ENCODE assay signal across 1 cellular context in genomic region chr6:43328528-43328927, GRCh38.
TF ChIP-seq lines count a peak whose summit lies in the region.

No MANE protein-coding gene starts in this region.

TF ChIP-seq in HepG2, 621 proteins besides CTCF, POLR2A, EP300 and RAD21:
- 0 out of 2 replicates have a peak, but pooled peaks have one; percentile 29 for TF ChIP-seq ARID5B (CRISPR knock-in tag; IDR thresholded peaks at IDR 0.05)
- 0 out of 2 replicates have a peak, but pooled peaks have one; percentile 25 for TF ChIP-seq MIER2 (CRISPR knock-in tag; IDR thresholded peaks at IDR 0.05)
- TF ChIP-seq GATAD2A (CRISPR knock-in tag; IDR thresholded peaks at IDR 0.05), result peak; percentile 44; the same call in 1 of the 2 replicates
- TF ChIP-seq HMG20A (CRISPR knock-in tag; IDR thresholded peaks at IDR 0.05; ENCODE audit: borderline replicate concordance), result peak; percentile 18; the same call in 1 of the 2 replicates
- TF ChIP-seq KMT2B (CRISPR knock-in tag; IDR thresholded peaks at IDR 0.05), result no peak
- TF ChIP-seq CENPT (CRISPR knock-in tag; IDR thresholded peaks at IDR 0.05; ENCODE audit: low read depth), result no peak
- peak; percentile 42; the same call in 1 of the 2 replicates for TF ChIP-seq NR2C2 (CRISPR knock-in tag; IDR thresholded peaks at IDR 0.05; ENCODE audit: borderline replicate concordance)
- TF ChIP-seq ZBTB42 (CRISPR knock-in tag; IDR thresholded peaks at IDR 0.05), result 0 out of 2 replicates have a peak, but pooled peaks have one; percentile 37
- TF ChIP-seq NFRKB (IDR thresholded peaks at IDR 0.05), result no peak
- peak; percentile 14; the same call in 1 of the 2 replicates for TF ChIP-seq SOX5 (CRISPR knock-in tag; IDR thresholded peaks at IDR 0.05; ENCODE audit: borderline replicate concordance)
- TF ChIP-seq TARDBP (CRISPR knock-in tag; IDR thresholded peaks at IDR 0.05), result peak; percentile 62; the same call in 1 of the 2 replicates
- 0 out of 2 replicates have a peak, but pooled peaks have one; percentile 19 for TF ChIP-seq JUND (CRISPR knock-in tag; IDR thresholded peaks at IDR 0.05)
- 0 out of 2 replicates have a peak, but pooled peaks have one; percentile 24 for TF ChIP-seq ZNF547 (CRISPR knock-in tag; IDR thresholded peaks at IDR 0.05)
- no peak for TF ChIP-seq NCOA1 (CRISPR knock-in tag; IDR thresholded peaks at IDR 0.05)
- 0 out of 2 replicates have a peak, but pooled peaks have one; percentile 27 for TF ChIP-seq CEBPG (CRISPR knock-in tag; IDR thresholded peaks at IDR 0.05)
- peak; percentile 63 for TF ChIP-seq TEAD3 (CRISPR knock-in tag; optimal IDR thresholded peaks at IDR 0.05; ENCODE audit: borderline replicate concordance)
- no peak for TF ChIP-seq ZNF766 (CRISPR knock-in tag; IDR thresholded peaks at IDR 0.05; ENCODE audit: borderline replicate concordance)
- TF ChIP-seq ZMAT3 (CRISPR knock-in tag; conservative IDR thresholded peaks at IDR 0.05), result no peak
- TF ChIP-seq SMYD3 (CRISPR knock-in tag; IDR thresholded peaks at IDR 0.05), result 0 out of 2 replicates have a peak, but pooled peaks have one; percentile 38
- TF ChIP-seq ZNF652 (CRISPR knock-in tag; IDR thresholded peaks at IDR 0.05; ENCODE audit: borderline replicate concordance, low read depth), result no peak
- peak; percentile 92 for TF ChIP-seq FOSL2 (CRISPR knock-in tag; IDR thresholded peaks at IDR 0.05)
- TF ChIP-seq, protein P1, sequence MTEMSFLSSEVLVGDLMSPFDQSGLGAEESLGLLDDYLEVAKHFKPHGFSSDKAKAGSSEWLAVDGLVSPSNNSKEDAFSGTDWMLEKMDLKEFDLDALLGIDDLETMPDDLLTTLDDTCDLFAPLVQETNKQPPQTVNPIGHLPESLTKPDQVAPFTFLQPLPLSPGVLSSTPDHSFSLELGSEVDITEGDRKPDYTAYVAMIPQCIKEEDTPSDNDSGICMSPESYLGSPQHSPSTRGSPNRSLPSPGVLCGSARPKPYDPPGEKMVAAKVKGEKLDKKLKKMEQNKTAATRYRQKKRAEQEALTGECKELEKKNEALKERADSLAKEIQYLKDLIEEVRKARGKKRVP (CRISPR knock-in tag; IDR thresholded peaks at IDR 0.05), result 0 out of 4 replicates have a peak, but pooled peaks of 1 of the 2 experiments have one; percentile 22
- 0 out of 2 replicates have a peak, but pooled peaks have one; percentile 57 for TF ChIP-seq ARID2 (CRISPR knock-in tag; IDR thresholded peaks at IDR 0.05; ENCODE audit: borderline replicate concordance)
- peak; percentile 71 for TF ChIP-seq ZNF644 (CRISPR knock-in tag; IDR thresholded peaks at IDR 0.05; ENCODE audit: low read depth)
- TF ChIP-seq SSRP1 (CRISPR knock-in tag; IDR thresholded peaks at IDR 0.05), result no peak
- TF ChIP-seq ZBTB20 (CRISPR knock-in tag; IDR thresholded peaks at IDR 0.05; ENCODE audit: borderline replicate concordance, low read depth), result no peak
- TF ChIP-seq, protein P2, sequence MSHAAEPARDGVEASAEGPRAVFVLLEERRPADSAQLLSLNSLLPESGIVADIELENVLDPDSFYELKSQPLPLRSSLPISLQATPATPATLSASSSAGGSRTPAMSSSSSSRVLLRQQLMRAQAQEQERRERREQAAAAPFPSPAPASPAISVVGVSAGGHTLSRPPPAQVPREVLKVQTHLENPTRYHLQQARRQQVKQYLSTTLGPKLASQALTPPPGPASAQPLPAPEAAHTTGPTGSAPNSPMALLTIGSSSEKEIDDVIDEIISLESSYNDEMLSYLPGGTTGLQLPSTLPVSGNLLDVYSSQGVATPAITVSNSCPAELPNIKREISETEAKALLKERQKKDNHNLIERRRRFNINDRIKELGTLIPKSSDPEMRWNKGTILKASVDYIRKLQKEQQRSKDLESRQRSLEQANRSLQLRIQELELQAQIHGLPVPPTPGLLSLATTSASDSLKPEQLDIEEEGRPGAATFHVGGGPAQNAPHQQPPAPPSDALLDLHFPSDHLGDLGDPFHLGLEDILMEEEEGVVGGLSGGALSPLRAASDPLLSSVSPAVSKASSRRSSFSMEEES (CRISPR knock-in tag; IDR thresholded peaks at IDR 0.05), result peak; percentile 46; the same call in 1 of the 2 replicates
- TF ChIP-seq ZNF431 (CRISPR knock-in tag; IDR thresholded peaks at IDR 0.05; ENCODE audit: borderline replicate concordance, low read depth), result no peak
- TF ChIP-seq, protein P3, sequence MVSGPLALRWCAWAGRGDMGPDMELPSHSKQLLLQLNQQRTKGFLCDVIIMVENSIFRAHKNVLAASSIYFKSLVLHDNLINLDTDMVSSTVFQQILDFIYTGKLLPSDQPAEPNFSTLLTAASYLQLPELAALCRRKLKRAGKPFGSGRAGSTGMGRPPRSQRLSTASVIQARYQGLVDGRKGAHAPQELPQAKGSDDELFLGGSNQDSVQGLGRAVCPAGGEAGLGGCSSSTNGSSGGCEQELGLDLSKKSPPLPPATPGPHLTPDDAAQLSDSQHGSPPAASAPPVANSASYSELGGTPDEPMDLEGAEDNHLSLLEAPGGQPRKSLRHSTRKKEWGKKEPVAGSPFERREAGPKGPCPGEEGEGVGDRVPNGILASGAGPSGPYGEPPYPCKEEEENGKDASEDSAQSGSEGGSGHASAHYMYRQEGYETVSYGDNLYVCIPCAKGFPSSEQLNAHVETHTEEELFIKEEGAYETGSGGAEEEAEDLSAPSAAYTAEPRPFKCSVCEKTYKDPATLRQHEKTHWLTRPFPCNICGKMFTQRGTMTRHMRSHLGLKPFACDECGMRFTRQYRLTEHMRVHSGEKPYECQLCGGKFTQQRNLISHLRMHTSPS (CRISPR knock-in tag; IDR thresholded peaks at IDR 0.05; ENCODE audit: low read depth), result peak; percentile 79
- TF ChIP-seq, protein P4, sequence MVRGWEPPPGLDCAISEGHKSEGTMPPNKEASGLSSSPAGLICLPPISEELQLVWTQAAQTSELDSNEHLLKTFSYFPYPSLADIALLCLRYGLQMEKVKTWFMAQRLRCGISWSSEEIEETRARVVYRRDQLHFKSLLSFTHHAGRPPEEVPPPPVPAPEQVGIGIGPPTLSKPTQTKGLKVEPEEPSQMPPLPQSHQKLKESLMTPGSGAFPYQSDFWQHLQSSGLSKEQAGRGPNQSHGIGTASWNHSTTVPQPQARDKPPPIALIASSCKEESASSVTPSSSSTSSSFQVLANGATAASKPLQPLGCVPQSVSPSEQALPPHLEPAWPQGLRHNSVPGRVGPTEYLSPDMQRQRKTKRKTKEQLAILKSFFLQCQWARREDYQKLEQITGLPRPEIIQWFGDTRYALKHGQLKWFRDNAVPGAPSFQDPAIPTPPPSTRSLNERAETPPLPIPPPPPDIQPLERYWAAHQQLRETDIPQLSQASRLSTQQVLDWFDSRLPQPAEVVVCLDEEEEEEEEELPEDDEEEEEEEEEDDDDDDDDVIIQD (CRISPR knock-in tag; IDR thresholded peaks at IDR 0.05; ENCODE audit: low read depth), result 0 out of 2 replicates have a peak, but pooled peaks have one; percentile 33
- TF ChIP-seq BORCS8-MEF2B (CRISPR knock-in tag; IDR thresholded peaks at IDR 0.05), result 0 out of 2 replicates have a peak, but pooled peaks have one; percentile 70
- 0 out of 2 replicates have a peak, but pooled peaks have one; percentile 52 for TF ChIP-seq TGIF2 (CRISPR knock-in tag; IDR thresholded peaks at IDR 0.05)
